In the genomic region with DNA sequence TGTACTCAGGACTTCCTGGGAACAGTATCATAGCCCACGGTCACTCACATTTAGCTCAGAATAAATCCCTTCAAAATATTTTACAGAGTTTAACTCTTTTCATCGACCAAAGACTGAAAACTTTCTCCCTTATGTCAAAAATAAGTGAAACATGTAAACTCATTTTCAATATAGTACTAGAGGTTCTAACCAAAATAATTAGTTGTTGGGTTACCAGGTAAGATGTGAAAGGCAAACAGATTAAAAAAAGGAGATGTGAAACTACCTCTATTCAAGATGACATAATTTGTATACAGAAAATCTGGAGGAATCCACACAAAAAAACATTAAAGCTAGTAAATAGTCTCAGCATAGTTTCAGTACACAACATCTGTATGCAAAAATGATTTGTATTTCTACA, we compare ENCODE assay signal across 36 cellular contexts. TPM values are rescaled to one million over a fixed set of nuclear protein-coding genes. Genes with fewer than 3 reads are reported as not detected.
"Had no signal": no experiment of that assay in that cellular context is flagged by ENCODE, and none has a peak within 500 bp of the region (broad histone marks: within the 10 kb centered on the region; RNA-seq: fewer than 3 reads in every experiment).

No MANE protein-coding gene starts in this region.

- H3K36me3 ChIP-seq: brain microvascular endothelial cell, gastroesophageal sphincter, ovary, right lobe of liver, uterus had no signal

- FAIRE-seq: astrocyte, endothelial cell of umbilical vein, keratinocyte had no signal

- H3K27ac ChIP-seq: brain microvascular endothelial cell, coronary artery, gastroesophageal sphincter, ovary, right lobe of liver, uterus had no signal

- H3K4me1 ChIP-seq: gastroesophageal sphincter, right lobe of liver, uterus had no signal

- DNase-seq: activated CD4-positive, alpha-beta memory T cell treated with anti-CD3 and anti-CD28 coated beads, Interleukin-2, amount 10 ng/mL, durations not matched to agents 7 days and 5 days; activated CD4-positive, alpha-beta T cell treated with anti-CD3 and anti-CD28 coated beads for 1 hour; activated CD4-positive, alpha-beta T cell treated with anti-CD3 and anti-CD28 coated beads, Interleukin-2, amount 10 ng/mL, durations not matched to agents 7 days and 5 days; activated gamma-delta T cell treated with Interleukin-2 at 50 U/mL for 16 hours; activated naive CD4-positive, alpha-beta T cell treated with anti-CD3 and anti-CD28 coated beads, Interleukin-2, amount 50 U/mL, for 16 hours; activated T-cell treated with anti-CD3 and anti-CD28 coated beads, Interleukin-2, amount 50 U/mL, for 4 hours; amniotic stem cell; brain microvascular endothelial cell; effector memory CD8-positive, alpha-beta T cell; hippocampal formation; left colon; mammary epithelial cell; naive thymus-derived CD4-positive, alpha-beta T cell; ovary; right lobe of liver; stimulated activated CD4-positive, alpha-beta T cell treated with anti-CD3 and anti-CD28 coated beads, Interleukin-12 subunit alpha, Interleukin-12 subunit beta, amount 100 ng/mL, for 4 hours; stimulated activated CD4-positive, alpha-beta T cell treated with anti-CD3 and anti-CD28 coated beads, Interleukin-4, amount 100 ng/mL, for 1 hour; substantia nigra; T1000; uterus had no signal

- ATAC-seq: activated T-cell treated with anti-CD3 and anti-CD28 coated beads, Interleukin-2, amount 50 U/mL, for 4 hours; activated T-helper 17 cell treated with anti-CD3 and anti-CD28 coated beads, Interleukin-2, amount 50 U/mL, for 72 hours; effector memory CD8-positive, alpha-beta T cell; gastroesophageal sphincter; left colon; naive thymus-derived CD4-positive, alpha-beta T cell; right lobe of liver had no signal

- H3K27me3 ChIP-seq: brain microvascular endothelial cell, gastroesophageal sphincter, ovary, uterus had no signal

- H3K9me3 ChIP-seq: gastroesophageal sphincter, ovary, right lobe of liver, uterus had no signal

- H3K4me3 ChIP-seq: coronary artery, gastroesophageal sphincter, ovary, right lobe of liver, uterus had no signal

RNA-seq across cellular contexts. Expression of a gene that starts 20.3 kb away (rescaled TPM):
- total RNA-seq: activated CD4-positive, alpha-beta memory T cell treated with anti-CD3 and anti-CD28 coated beads, Interleukin-2, amount 10 ng/mL, durations not matched to agents 7 days and 5 days; activated CD4-positive, alpha-beta T cell treated with anti-CD3 and anti-CD28 coated beads, Interleukin-2, amount 10 ng/mL, durations not matched to agents 7 days and 5 days; activated T-cell treated with anti-CD3 and anti-CD28 coated beads, Interleukin-2, amount 50 U/mL, for 4 hours; activated T-helper 17 cell treated with anti-CD3 and anti-CD28 coated beads, Interleukin-2, amount 50 U/mL, for 72 hours; astrocyte; cardiac septum; cerebellum; endothelial cell of umbilical vein; fibroblast of villous mesenchyme; gastroesophageal sphincter; left colon; liver; mammary epithelial cell; mesothelial cell of epicardium; naive thymus-derived CD4-positive, alpha-beta T cell; ovary; progenitor cell of endocrine pancreas; right lobe of liver; skeletal muscle tissue; uterus had no signal
- polyA plus RNA-seq: endothelial cell of umbilical vein, esophagus, fibroblast of lung, keratinocyte, liver, mammary epithelial cell, neural cell, ovary had no signal
